Comparison of ENCODE assay signal across 2 cellular contexts in the genomic region with DNA sequence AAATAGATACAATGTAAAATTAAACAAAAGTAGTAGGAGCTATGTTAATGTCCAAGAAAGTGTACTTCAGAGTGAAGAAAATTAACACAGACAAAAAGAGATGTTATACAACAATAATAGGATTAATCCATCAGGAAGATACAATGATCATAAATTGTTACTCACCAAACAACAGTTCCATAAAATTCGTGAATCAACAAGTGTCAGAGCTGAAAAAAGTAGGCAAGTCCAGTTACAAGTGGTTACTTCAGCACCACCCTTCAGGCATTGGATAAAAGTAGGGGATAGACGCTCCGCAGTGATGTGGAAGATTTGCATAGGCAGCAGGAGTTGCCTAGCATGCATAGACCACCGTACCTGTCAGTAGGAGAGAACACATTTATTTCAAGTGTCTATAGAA.
TF ChIP-seq lines count a peak whose summit lies in the region.

No MANE protein-coding gene starts in this region.

TF ChIP-seq in HEK293, 187 proteins besides CTCF, POLR2A, EP300 and RAD21 (continued from another document):
- TF ChIP-seq BCL6B (tag by site-specific recombination; IDR thresholded peaks at IDR 0.05) (no peak), ZNF24 (tag by site-specific recombination; IDR thresholded peaks at IDR 0.05) (no peak), GFI1B (tag by site-specific recombination; IDR thresholded peaks at IDR 0.05) (no peak), SCRT1 (tag by site-specific recombination; IDR thresholded peaks at IDR 0.05; ENCODE audit: borderline replicate concordance) (peak; percentile 70; the same call in 1 of the 2 replicates), ZEB2 (tag by site-specific recombination; IDR thresholded peaks at IDR 0.05) (no peak), ZNF391 (tag by site-specific recombination; IDR thresholded peaks at IDR 0.05; ENCODE audit: borderline replicate concordance, low read depth) (no peak), ZNF791 (tag by site-specific recombination; IDR thresholded peaks at IDR 0.05) (no peak)

TF ChIP-seq in GM12878, 131 proteins besides CTCF, POLR2A, EP300 and RAD21 (continued from another document):
- TF ChIP-seq, protein P1, sequence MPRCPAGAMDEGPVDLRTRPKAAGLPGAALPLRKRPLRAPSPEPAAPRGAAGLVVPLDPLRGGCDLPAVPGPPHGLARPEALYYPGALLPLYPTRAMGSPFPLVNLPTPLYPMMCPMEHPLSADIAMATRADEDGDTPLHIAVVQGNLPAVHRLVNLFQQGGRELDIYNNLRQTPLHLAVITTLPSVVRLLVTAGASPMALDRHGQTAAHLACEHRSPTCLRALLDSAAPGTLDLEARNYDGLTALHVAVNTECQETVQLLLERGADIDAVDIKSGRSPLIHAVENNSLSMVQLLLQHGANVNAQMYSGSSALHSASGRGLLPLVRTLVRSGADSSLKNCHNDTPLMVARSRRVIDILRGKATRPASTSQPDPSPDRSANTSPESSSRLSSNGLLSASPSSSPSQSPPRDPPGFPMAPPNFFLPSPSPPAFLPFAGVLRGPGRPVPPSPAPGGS (IDR thresholded peaks at IDR 0.05; ENCODE audit: borderline replicate concordance, insufficient read depth, low read depth, low read length, poor library complexity, severe bottlenecking): no peak
- no peak for TF ChIP-seq MEF2B (IDR thresholded peaks at IDR 0.05; ENCODE audit: partially characterized antibody, poor library complexity, severe bottlenecking)
- no peak for TF ChIP-seq ZNF24 (IDR thresholded peaks at IDR 0.05)
- TF ChIP-seq, protein P2, sequence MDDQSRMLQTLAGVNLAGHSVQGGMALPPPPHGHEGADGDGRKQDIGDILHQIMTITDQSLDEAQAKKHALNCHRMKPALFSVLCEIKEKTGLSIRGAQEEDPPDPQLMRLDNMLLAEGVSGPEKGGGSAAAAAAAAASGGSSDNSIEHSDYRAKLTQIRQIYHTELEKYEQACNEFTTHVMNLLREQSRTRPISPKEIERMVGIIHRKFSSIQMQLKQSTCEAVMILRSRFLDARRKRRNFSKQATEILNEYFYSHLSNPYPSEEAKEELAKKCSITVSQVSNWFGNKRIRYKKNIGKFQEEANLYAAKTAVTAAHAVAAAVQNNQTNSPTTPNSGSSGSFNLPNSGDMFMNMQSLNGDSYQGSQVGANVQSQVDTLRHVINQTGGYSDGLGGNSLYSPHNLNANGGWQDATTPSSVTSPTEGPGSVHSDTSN (IDR thresholded peaks at IDR 0.05; ENCODE audit: insufficient replicate concordance, low read depth, low read length): no peak
- TF ChIP-seq SRF (IDR thresholded peaks at IDR 0.05; ENCODE audit: low read depth in 2 of 2, low read length in 2 of 2): no peak
